Comparison of ENCODE assay signal across 11 cellular contexts in the genomic region with DNA sequence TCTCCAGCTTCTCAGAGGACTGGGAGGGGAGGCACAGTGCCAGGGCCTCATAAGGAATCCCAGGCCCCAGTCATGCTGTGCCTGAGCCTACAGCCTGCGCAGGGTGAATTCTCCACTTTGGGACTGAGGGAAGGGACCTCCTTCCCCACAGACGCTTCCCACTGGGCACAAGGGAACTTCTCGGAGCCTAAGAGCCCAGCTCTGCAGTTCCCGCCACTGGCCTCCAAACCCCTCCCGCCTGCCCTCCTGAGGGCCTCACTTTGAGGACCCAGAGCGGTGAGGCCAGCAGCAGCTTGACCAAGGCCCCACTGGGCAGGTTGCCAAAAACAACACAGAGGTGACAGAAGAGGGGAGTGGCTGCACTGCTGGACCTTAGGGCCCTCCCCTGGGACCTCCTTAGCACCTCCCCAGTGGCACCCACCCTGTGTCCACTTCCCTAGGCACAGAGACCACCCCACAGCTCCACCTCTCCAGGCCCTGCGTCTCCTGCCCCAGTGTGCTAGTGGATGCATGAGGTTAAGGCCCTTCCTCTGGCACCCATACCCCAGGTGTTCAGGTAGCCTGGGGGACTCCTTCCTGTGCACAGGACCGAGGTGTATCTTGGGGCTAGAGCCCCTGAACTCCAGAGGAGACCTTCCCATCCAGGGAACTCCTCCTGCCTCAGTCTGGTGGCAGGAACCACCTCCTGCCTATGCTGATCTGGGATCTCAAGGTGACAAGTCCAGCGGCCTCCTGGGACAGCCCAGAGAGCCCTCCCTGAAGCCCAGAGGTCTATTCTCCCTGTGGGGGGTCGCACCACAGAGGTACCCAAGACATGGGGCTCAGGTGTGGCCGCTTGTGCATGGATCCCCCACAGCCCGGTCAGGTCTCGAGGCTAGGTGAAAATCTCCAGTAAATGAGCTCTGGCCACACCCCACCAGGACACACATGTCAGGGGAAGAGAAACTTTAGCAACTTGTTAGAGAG. TPM values are rescaled to one million over a fixed set of nuclear protein-coding genes. Genes with fewer than 3 reads are reported as not detected.
DNase-seq lines count a peak whose midpoint lies in the region; ATAC-seq and TF ChIP-seq lines count a peak whose summit lies in the region.
"Had no signal": no experiment of that assay in that cellular context is flagged by ENCODE, and none has a peak within 500 bp of the region (broad histone marks: within the 10 kb centered on the region; RNA-seq: fewer than 3 reads in every experiment).

No MANE protein-coding gene starts in this region.

- no peak overlapping the region for H2BK5ac ChIP-seq in IMR-90 (ENCODE audit: low read depth, low read length, poor library complexity, severe bottlenecking)

- BruUV-seq in IMR-90 (replicated peaks; lab: Mats Ljungman, UMichigan) = no TSS peak

- H3K4ac ChIP-seq in IMR-90 (ENCODE audit: low read depth, low read length) = no peak overlapping the region

- H2AK5ac ChIP-seq in IMR-90 (ENCODE audit: low read depth, low read length) = no peak overlapping the region

- intact Hi-C loops in IMR-90 (cut with micrococcal nuclease) (loop anchor here (10.0 kb wide), 1 partner anchor 237 kb away; the partner anchor contains the start of gene MIF4GD), left lung (cut with DNase I) (no loop called here)

- no peak overlapping the region for H4K8ac ChIP-seq in IMR-90 (ENCODE audit: low read depth in 2 of 2, low read length in 2 of 2)

- H2BK15ac ChIP-seq in IMR-90 (ENCODE audit: low read depth, low read length) = no peak overlapping the region

- CTCF ChIA-PET in IMR-90 (lab: Yijun Ruan, JAX) = no interaction called here

- H3K4me1 ChIP-seq in IMR-90 (ENCODE audit: control insufficient read depth, insufficient read depth, low read length) = peaks cover 11% of the 10 kb centered on the region
- peaks cover 13 to 59% of the 10 kb centered on the region in 2 donors for H3K4me1 ChIP-seq in left lung
- H3K4me1 ChIP-seq in subcutaneous abdominal adipose tissue (ENCODE audit: control insufficient read depth in 5 of 5, insufficient read depth in 5 of 5, low read length in 5 of 5) = peaks cover 5 to 78% (median 57%) of the 10 kb centered on the region in 5 donors

- no peak overlapping the region for H3K56ac ChIP-seq in IMR-90 (ENCODE audit: extremely low read depth, insufficient read depth, low read length)

- H3K14ac ChIP-seq in IMR-90 (replicated peaks; ENCODE audit: low read depth, low read length) = no peak overlapping the region

- H3K23ac ChIP-seq in IMR-90 (ENCODE audit: low read depth, low read length) = no peak overlapping the region

- H3K9me3 ChIP-seq in IMR-90 (ENCODE audit: control insufficient read depth, insufficient read depth, low read length) = no peaks in the 10 kb centered on the region
- H3K9me3 ChIP-seq in left lung = no peaks in the 10 kb centered on the region
- H3K9me3 ChIP-seq in subcutaneous abdominal adipose tissue (ENCODE audit: control insufficient read depth in 5 of 5, low read length in 5 of 5) = no peaks in the 10 kb centered on the region

- POLR2A ChIA-PET in IMR-90 (lab: Charles Lee; ENCODE audit: unreplicated experiment) = no interaction called here

- no peak overlapping the region for H3K9ac ChIP-seq in IMR-90 (ENCODE audit: low read depth, low read length)
- H3K9ac ChIP-seq in subcutaneous abdominal adipose tissue (ENCODE audit: low read length in 5 of 5) = peak overlapping the region; percentile 29 to 73 (median 48)

- H3K4me3 ChIP-seq in IMR-90 (ENCODE audit: insufficient read depth, low read depth, low read length) = no peak overlapping the region
- peak overlapping the region in 1 of 2 donors; percentile 95 for H3K4me3 ChIP-seq in left lung
- peak overlapping the region in 4 of 5 donors; percentile 36 to 83 (median 80) for H3K4me3 ChIP-seq in subcutaneous abdominal adipose tissue (ENCODE audit: low read depth in 1 of 5, low read length in 5 of 5)

- H2BK120ac ChIP-seq in IMR-90 (ENCODE audit: low read depth, low read length) = no peak overlapping the region

- no peak for TF ChIP-seq RAD21 in IMR-90 (IDR thresholded peaks at IDR 0.05; ENCODE audit: low read length)

- ATAC-seq in IMR-90 (ENCODE audit: low read depth) = no peak
- peak; percentile 1 for ATAC-seq in left lung
- ATAC-seq in HG02870 (IDR thresholded peaks at IDR 0.05; ENCODE audit: unreplicated experiment) = no peak
- ATAC-seq: left colon had no signal

- TF ChIP-seq CTCF in IMR-90 (conservative IDR thresholded peaks at IDR 0.05; ENCODE audit: low read depth, low read length) (no peak), left lung (IDR thresholded peaks at IDR 0.05) (no peak)

- peaks cover 9% of the 10 kb centered on the region; the same call in 1 of the 2 replicates for H3K9me1 ChIP-seq in IMR-90 (ENCODE audit: insufficient read depth, low read length)

- peak overlapping the region; percentile 44 for H2AK9ac ChIP-seq in IMR-90 (replicated peaks; ENCODE audit: low read depth, low read length, poor library complexity)

- no peak overlapping the region for H3K4me2 ChIP-seq in IMR-90 (ENCODE audit: low read depth, low read length)

- H4K20me1 ChIP-seq in IMR-90 (ENCODE audit: insufficient read depth, low read length) = peaks cover 36% of the 10 kb centered on the region

- no peak overlapping the region for H4K5ac ChIP-seq in IMR-90 (ENCODE audit: low read depth, low read length)

- H3K27ac ChIP-seq in IMR-90 (ENCODE audit: insufficient read depth, low read length) = no peak overlapping the region
- peak overlapping the region; percentile 98 for H3K27ac ChIP-seq in caudate nucleus (ENCODE audit: low read depth, low read length)
- H3K27ac ChIP-seq in left lung = peak overlapping the region; percentile 75 to 77
- H3K27ac ChIP-seq in subcutaneous abdominal adipose tissue (ENCODE audit: low read depth, low read length) = peak overlapping the region; percentile 79

- H3K36me3 ChIP-seq in IMR-90 (ENCODE audit: control insufficient read depth, insufficient read depth, low read length) (peaks cover 20% of the 10 kb centered on the region), left lung (peaks cover 0 to 16% of the 10 kb centered on the region in 2 donors), subcutaneous abdominal adipose tissue (ENCODE audit: control insufficient read depth in 5 of 5, insufficient read depth in 5 of 5, low read length in 5 of 5) (peaks cover 0 to 41% (median 19%) of the 10 kb centered on the region in 5 donors)

- no peak overlapping the region for H2BK20ac ChIP-seq in IMR-90 (ENCODE audit: low read depth, low read length)

- H3K27me3 ChIP-seq in IMR-90 (ENCODE audit: control insufficient read depth, insufficient read depth, low read length) (no peaks in the 10 kb centered on the region), left lung (peaks cover 0 to 24% of the 10 kb centered on the region in 2 donors), subcutaneous abdominal adipose tissue (ENCODE audit: control insufficient read depth in 5 of 5, insufficient read depth in 4 of 5, low read length in 5 of 5) (no peaks in the 10 kb centered on the region)

- no peak overlapping the region for H4K91ac ChIP-seq in IMR-90 (ENCODE audit: insufficient read depth, low read depth, low read length)

- in situ Hi-C loops in IMR-90 (cut with MboI; ENCODE audit: low sequenced_read_pairs) = loop anchor here (5.0 kb wide), 1 partner anchor 85 kb away; no protein-coding TSS in a partner anchor

- TF ChIP-seq POLR2A in IMR-90 (IDR thresholded peaks at IDR 0.05; ENCODE audit: low read depth, low read length) = no peak

- 73% methylated on average over 5 of the region's 13 CpGs; no CpG with 5 or more reads in 1 of the 2 experiments for WGBS in IMR-90 (ENCODE audit: extremely low coverage in 2 of 2, insufficient read length in 1 of 2), 2 experiments

- no peak for DNase-seq in IMR-90
- peak in 2 of 61 donors; percentile 30 to 39 for DNase-seq in caudate nucleus (lab: John Stamatoyannopoulos, UW)
- peak; percentile 81 to 83 for DNase-seq in left lung
- no peak for DNase-seq in NCI-H128 (lab: John Stamatoyannopoulos, UW; ENCODE audit: unreplicated experiment)
- no peak for DNase-seq in HUDEP-2 (lab: John Stamatoyannopoulos, UW; ENCODE audit: unreplicated experiment in 76 of 76)
- no peak for DNase-seq in stimulated activated CD4-positive, alpha-beta T cell treated with anti-CD3 and anti-CD28 coated beads, Interleukin-2, amount 100 ng/mL, for 24 hours
- DNase-seq: activated CD4-positive, alpha-beta T cell treated with anti-CD3 and anti-CD28 coated beads, Interleukin-2, amount 10 ng/mL, durations not matched to agents 24 days and 14 days; activated naive CD8-positive, alpha-beta T cell treated with anti-CD3 and anti-CD28 coated beads, Interleukin-2, amount 10 ng/mL, durations not matched to agents 7 days and 5 days; left colon had no signal

- H3K18ac ChIP-seq in IMR-90 (ENCODE audit: low read depth, low read length) = no peak overlapping the region

- no peak overlapping the region for H2AFZ ChIP-seq in IMR-90 (replicated peaks; ENCODE audit: low read length, poor library complexity)

- dilution Hi-C loops in IMR-90 (cut with HindIII; ENCODE audit: low sequenced_read_pairs, unreplicated experiment) = no loop called here

- peaks cover 30 to 69% of the 10 kb centered on the region in 2 experiments for H3K79me1 ChIP-seq in IMR-90 (ENCODE audit: low read depth in 1 of 2, low read length in 2 of 2)

TF ChIP-seq in IMR-90, 13 proteins besides CTCF, POLR2A, EP300 and RAD21 (continues in another document):
- TF ChIP-seq SMC3 (IDR thresholded peaks at IDR 0.05; ENCODE audit: low read depth, low read length) (no peak), CHD1 (IDR thresholded peaks at IDR 0.05; ENCODE audit: low read depth, low read length) (no peak), RCOR1 (IDR thresholded peaks at IDR 0.05; ENCODE audit: insufficient replicate concordance, low read length) (no peak)

RNA-seq across cellular contexts. Expression of gene CASKIN2, which starts 3.4 kb away (rescaled TPM):
- total RNA-seq in IMR-90 (2012; rRNA removed) (2.2 and 2.9 TPM in 2 replicates), left lung (10 to 100 TPM; 43.8 to 74.4 TPM)
- polyA plus RNA-seq in IMR-90 (2012; rRNA removed) = 6.9 and 7.5 TPM in 2 replicates
- 4.7 and 6.3 TPM in 2 replicates for polyA plus RNA-seq in IMR-90 (2012; cell fraction: cytosol; rRNA removed)
- polyA plus RNA-seq in IMR-90 (2012; cell fraction: nucleus; rRNA removed; ENCODE audit: low replicate concordance) = 17.2 and 50.6 TPM in 2 replicates

RNA-seq across cellular contexts. Expression of gene TSEN54, which starts 4.4 kb away (rescaled TPM):
- total RNA-seq in IMR-90 (2012; rRNA removed) = 6.4 and 7.2 TPM in 2 replicates
- 14.9 and 16.2 TPM in 2 replicates for polyA plus RNA-seq in IMR-90 (2012; rRNA removed)
- polyA plus RNA-seq in IMR-90 (2012; cell fraction: cytosol; rRNA removed) = 9.8 and 14.7 TPM in 2 replicates
- 37.4 and 62.8 TPM in 2 replicates for polyA plus RNA-seq in IMR-90 (2012; cell fraction: nucleus; rRNA removed; ENCODE audit: low replicate concordance)
- total RNA-seq in left lung = 10 to 100 TPM; 15.8 to 22.9 TPM

RNA-seq across cellular contexts. Expression of gene LLGL2, which starts 13.6 kb away (rescaled TPM):
- total RNA-seq in IMR-90 (2012; rRNA removed) = 0.54 and 0.56 TPM in 2 replicates
- polyA plus RNA-seq in IMR-90 (2012; rRNA removed) = 0.53 and 0.72 TPM in 2 replicates
- 1.2 and 1.6 TPM in 2 replicates for polyA plus RNA-seq in IMR-90 (2012; cell fraction: cytosol; rRNA removed)
- 2.0 and 4.5 TPM in 2 replicates for polyA plus RNA-seq in IMR-90 (2012; cell fraction: nucleus; rRNA removed; ENCODE audit: low replicate concordance)
- total RNA-seq in left lung = 100 to 1,000 TPM; 161 to 173 TPM

RNA-seq across cellular contexts. Expression of gene TMEM94, which starts 55.5 kb away (rescaled TPM):
- total RNA-seq in IMR-90 (2012; rRNA removed) = 8.4 and 11.4 TPM in 2 replicates
- polyA plus RNA-seq in IMR-90 (2012; rRNA removed) = 59.2 and 64.7 TPM in 2 replicates
- 30.4 and 39.0 TPM in 2 replicates for polyA plus RNA-seq in IMR-90 (2012; cell fraction: cytosol; rRNA removed)
- polyA plus RNA-seq in IMR-90 (2012; cell fraction: nucleus; rRNA removed; ENCODE audit: low replicate concordance) = 231 and 523 TPM in 2 replicates
- 10 to 100 TPM; 68.4 to 74.3 TPM for total RNA-seq in left lung

Comparison
In these comparisons a context has a peak if more than half of its experiments do, and no peak if none do; other contexts are left out.
1. DNase-seq: peak in left lung (2 of 2); none in IMR-90 (single experiment), NCI-H128 (single experiment), HUDEP-2 (0 of 76) and stimulated activated CD4-positive, alpha-beta T cell treated with anti-CD3 and anti-CD28 coated beads, Interleukin-2, amount 100 ng/mL, for 24 hours (0 of 2).
2. RNA of gene CASKIN2, which starts 3.4 kb away (total RNA-seq): 43.8 to 74.4 TPM in left lung; 2.2 to 2.9 TPM in IMR-90; every median in the first group is over 10 times any median in the second.
3. RNA of gene LLGL2, which starts 13.6 kb away (total RNA-seq): 161 to 173 TPM in left lung; 0.54 to 0.56 TPM in IMR-90; every median in the first group is over 100 times any median in the second.